ENCODE assay signal across 8 cellular contexts in the genomic region with DNA sequence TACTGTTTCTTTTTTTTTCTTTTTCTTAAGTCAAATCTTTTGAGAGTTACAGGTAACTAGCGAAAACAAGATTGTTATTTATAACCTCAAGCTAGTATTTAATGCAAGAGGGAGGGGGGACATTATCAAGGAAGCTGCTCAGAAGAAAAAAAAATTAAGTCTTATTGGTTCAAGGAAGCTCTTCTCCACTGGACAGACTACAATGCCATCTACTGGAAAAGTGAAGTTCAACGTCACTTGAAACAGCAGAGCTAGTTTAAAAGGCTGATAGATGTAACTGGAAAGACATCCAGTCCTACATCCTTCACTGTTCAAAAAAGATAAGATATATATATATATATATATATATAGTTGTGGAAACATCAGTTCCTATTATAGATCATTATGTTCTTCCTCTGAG.
DNase-seq lines count a peak whose midpoint lies in the region; ATAC-seq, FAIRE-seq and TF ChIP-seq lines count a peak whose summit lies in the region.

No MANE protein-coding gene starts in this region.

- no peaks in the 10 kb centered on the region for H3K36me3 Mint-ChIP-seq in endodermal cell (ENCODE audit: low read depth)
- no peaks in the 10 kb centered on the region for H3K36me3 Mint-ChIP-seq in neural crest cell (ENCODE audit: low read depth)

- H3K4me1 ChIP-seq in OCI-LY3 (ENCODE audit: low read length) (no peaks in the 10 kb centered on the region), endodermal cell (ENCODE audit: control insufficient read depth, insufficient read depth, low read length) (no peaks in the 10 kb centered on the region)

- no peak overlapping the region for H2AFZ ChIP-seq in OCI-LY3 (ENCODE audit: low read depth, low read length)

- H3K36me3 ChIP-seq in OCI-LY3 (replicated peaks; ENCODE audit: low read depth, low read length), result no peaks in the 10 kb centered on the region
- H3K36me3 ChIP-seq in endodermal cell (ENCODE audit: control insufficient read depth, insufficient read depth, low read length), result no peaks in the 10 kb centered on the region

- H3K27ac Mint-ChIP-seq in endodermal cell (no peak overlapping the region), neural crest cell (ENCODE audit: unreplicated experiment) (no peak overlapping the region)

- H3K27me3 ChIP-seq in OCI-LY3 (ENCODE audit: low read depth, low read length) (peaks cover 60% of the 10 kb centered on the region), endodermal cell (ENCODE audit: control insufficient read depth, insufficient read depth, low read length, poor library complexity, severe bottlenecking) (no peaks in the 10 kb centered on the region)

- H3K9me3 ChIP-seq in OCI-LY3 (ENCODE audit: insufficient read depth, low read length), result no peaks in the 10 kb centered on the region
- H3K9me3 ChIP-seq in endodermal cell (ENCODE audit: control insufficient read depth, low read length), result no peaks in the 10 kb centered on the region

- H3K4me3 ChIP-seq in OCI-LY3 (ENCODE audit: low read length), result no peak overlapping the region
- H3K4me3 ChIP-seq in endodermal cell (ENCODE audit: low read length), result no peak overlapping the region

- no peak overlapping the region for H3K9ac ChIP-seq in OCI-LY3 (ENCODE audit: low read length)
- H3K9ac ChIP-seq in endodermal cell (ENCODE audit: extremely low read depth, low read length, poor library complexity, severe bottlenecking), result no peak overlapping the region

- peak; percentile 4 for DNase-seq in COR-L47 (lab: John Stamatoyannopoulos, UW)
- DNase-seq in HTR-8/SVneo (ENCODE audit: insufficient read length, low spot score), result peak; percentile 42
- no peak for DNase-seq in endodermal cell
- DNase-seq in neural crest cell (ENCODE audit: low read depth, low spot score), result no peak
- DNase-seq in CD1c-positive myeloid dendritic cell (ENCODE audit: extremely low spot score), result no peak
- DNase-seq in activated CD8-positive, alpha-beta memory T cell treated with anti-CD3 and anti-CD28 coated beads, Interleukin-2, amount 50 U/mL, for 4 hours, result no peak

- 20% methylated on average over 1 of the region's 2 CpGs; no CpG with 5 or more reads in 1 of the 2 experiments for WGBS in endodermal cell (ENCODE audit: insufficient coverage in 1 of 2, insufficient read length in 1 of 2), 2 experiments

- no peaks in the 10 kb centered on the region for H3K9me3 Mint-ChIP-seq in endodermal cell
- no peaks in the 10 kb centered on the region for H3K9me3 Mint-ChIP-seq in neural crest cell

- FAIRE-seq in HTR-8/SVneo (lab: Jason Lieb, UNC), result no peak

- peaks cover 26% of the 10 kb centered on the region for H3K4me1 Mint-ChIP-seq in endodermal cell
- peaks cover 35% of the 10 kb centered on the region for H3K4me1 Mint-ChIP-seq in neural crest cell

- H3K27ac ChIP-seq in OCI-LY3 (ENCODE audit: low read length) (no peak overlapping the region), endodermal cell (ENCODE audit: low read depth, low read length) (no peak overlapping the region)

- TF ChIP-seq CTCF in OCI-LY3 (IDR thresholded peaks at IDR 0.05; ENCODE audit: low read depth, low read length), result peak; percentile 71
- peak; percentile 73 for TF ChIP-seq CTCF in endodermal cell (conservative IDR thresholded peaks at IDR 0.05)
- peak; percentile 74 for TF ChIP-seq CTCF in neural crest cell (conservative IDR thresholded peaks at IDR 0.05)

- H3K27me3 Mint-ChIP-seq in endodermal cell (ENCODE audit: insufficient read depth), result no peaks in the 10 kb centered on the region
- no peaks in the 10 kb centered on the region for H3K27me3 Mint-ChIP-seq in neural crest cell (ENCODE audit: low read depth)

- H3K4me2 ChIP-seq in OCI-LY3 (ENCODE audit: low read length), result no peak overlapping the region

- no peaks in the 10 kb centered on the region for H3K79me2 ChIP-seq in OCI-LY3 (ENCODE audit: low read length)

- no peak overlapping the region for H3K4me3 Mint-ChIP-seq in endodermal cell
- no peak overlapping the region for H3K4me3 Mint-ChIP-seq in neural crest cell

- no peak for ATAC-seq in HG03442 (IDR thresholded peaks at IDR 0.05; ENCODE audit: unreplicated experiment)

- no peaks in the 10 kb centered on the region for H4K20me1 ChIP-seq in OCI-LY3 (ENCODE audit: insufficient read depth, low read length)

Comparison
In these comparisons a context has a peak if more than half of its experiments do, and no peak if none do; other contexts are left out.
1. DNase-seq: peak in COR-L47 (single experiment) and HTR-8/SVneo (single experiment); none in endodermal cell (single experiment), neural crest cell (single experiment), CD1c-positive myeloid dendritic cell (single experiment) and activated CD8-positive, alpha-beta memory T cell treated with anti-CD3 and anti-CD28 coated beads, Interleukin-2, amount 50 U/mL, for 4 hours (single experiment).
2. Peak in every context shown above with its lines, with median percentiles within 50 percentile points of each other: CTCF ChIP-seq.